8 cellular contexts compared by ENCODE assay signal in genomic region chr14:95533822-95534221, GRCh38. TPM values are rescaled to one million over a fixed set of nuclear protein-coding genes. Genes with fewer than 3 reads are reported as not detected.
DNase-seq lines count a peak whose midpoint lies in the region; ATAC-seq and TF ChIP-seq lines count a peak whose summit lies in the region.

No MANE protein-coding gene starts in this region.

- TF ChIP-seq POLR2A in esophagus squamous epithelium (IDR thresholded peaks at IDR 0.05) = no peak

- peak overlapping the region; percentile 87 for H3K4me3 ChIP-seq in GM12875 (ENCODE audit: low read depth, low read length)
- peak overlapping the region; percentile 96 for H3K4me3 ChIP-seq in SJCRH30
- peak overlapping the region; percentile 74 to 99 (median 91) for H3K4me3 ChIP-seq in esophagus squamous epithelium

- H3K9me3 ChIP-seq in SJCRH30 (replicated peaks) (no peaks in the 10 kb centered on the region), esophagus squamous epithelium (no peaks in the 10 kb centered on the region)

- H3K36me3 ChIP-seq in SJCRH30 = peaks cover 6% of the 10 kb centered on the region
- peaks cover 0 to 5% (median 0%) of the 10 kb centered on the region in 3 donors for H3K36me3 ChIP-seq in esophagus squamous epithelium

- intact Hi-C loops in esophagus squamous epithelium (cut with DNase I) = no loop called here

- H3K4me1 ChIP-seq in SJCRH30 (peaks cover 12% of the 10 kb centered on the region), esophagus squamous epithelium (peaks cover 41 to 78% (median 54%) of the 10 kb centered on the region in 3 donors)

- ATAC-seq in HG02884 (IDR thresholded peaks at IDR 0.05; ENCODE audit: unreplicated experiment) = no peak
- no peak for ATAC-seq in HG03039 (IDR thresholded peaks at IDR 0.05; ENCODE audit: unreplicated experiment)

- no peak for DNase-seq in SJCRH30
- no peak for DNase-seq in esophagus squamous epithelium (lab: John Stamatoyannopoulos, UW)
- DNase-seq in retina = peak; percentile 44
- DNase-seq in NCI-H2081 treated with DMSO at 0.1 percent for 48 hours (lab: John Stamatoyannopoulos, UW) = no peak
- DNase-seq in kidney glomerular epithelial cell (lab: John Stamatoyannopoulos, UW) = no peak

- 0 to 2% methylated on average over 15 to 17 of the region's 18 CpGs for WGBS in esophagus squamous epithelium, 2 donors

- TF ChIP-seq CTCF in GM12875 (IDR thresholded peaks at IDR 0.05; ENCODE audit: borderline replicate concordance, insufficient read depth, low read depth, low read length) (no peak), esophagus squamous epithelium (IDR thresholded peaks at IDR 0.05) (no peak)

- H3K27me3 ChIP-seq in SJCRH30 = no peaks in the 10 kb centered on the region
- no peaks in the 10 kb centered on the region for H3K27me3 ChIP-seq in esophagus squamous epithelium

- H3K27ac ChIP-seq in SJCRH30 (peak overlapping the region; percentile 87), esophagus squamous epithelium (peak overlapping the region; percentile 34 to 91 (median 88))

RNA-seq across cellular contexts. Expression of gene GLRX5, which starts 1.0 kb away (rescaled TPM):
- total RNA-seq in SJCRH30 (2014; rRNA removed; shearing (Covaris generic)) = 130 and 132 TPM in 2 replicates
- total RNA-seq in esophagus squamous epithelium = 10 to 100 TPM; 14.4 to 40.1 (median 32.6) TPM

RNA-seq across cellular contexts. Expression of gene SYNE3, which starts 17.4 kb away (rescaled TPM):
- 34.1 and 34.5 TPM in 2 replicates for total RNA-seq in SJCRH30 (2014; rRNA removed; shearing (Covaris generic))
- total RNA-seq in esophagus squamous epithelium = 10 to 100 TPM in 1 of 4 donors, 1 to 10 TPM in 3; 1.5 to 11.6 (median 5.5) TPM
